In the genomic region with DNA sequence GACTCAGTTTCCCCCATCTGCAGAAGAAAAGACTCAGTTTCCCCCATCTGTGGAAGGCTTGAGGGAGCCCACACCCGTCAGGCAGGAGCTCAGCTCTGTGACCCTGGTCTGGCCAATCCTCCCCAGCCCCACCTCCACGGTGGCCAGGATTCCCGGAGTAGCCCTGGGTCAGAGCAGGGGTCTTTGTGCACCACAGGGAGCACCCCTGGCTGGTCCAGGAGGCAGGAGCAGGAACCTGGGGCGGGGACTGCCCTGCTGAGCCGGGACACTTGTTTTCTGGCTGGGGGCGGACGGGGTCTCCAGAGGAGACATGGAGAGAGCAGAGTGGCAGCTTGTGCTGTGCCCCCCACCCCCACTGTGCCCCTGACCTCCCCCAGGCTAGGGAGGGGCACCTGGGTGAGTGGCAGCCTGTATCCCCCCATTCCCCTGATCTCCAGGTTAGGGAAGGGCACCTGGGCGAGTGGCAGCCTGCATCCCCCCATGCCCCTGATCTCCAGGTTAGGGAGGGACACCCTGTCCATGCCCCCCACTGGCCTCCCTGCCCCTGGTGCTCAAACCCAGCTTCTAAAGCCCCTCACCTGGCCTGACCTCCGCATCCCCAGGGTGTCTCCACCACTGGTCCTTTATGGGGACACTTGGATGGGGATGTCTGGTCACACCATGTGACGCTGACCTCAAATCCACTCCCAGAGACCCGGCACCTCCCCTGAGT, we compare ENCODE assay signal across 16 cellular contexts. TPM values are rescaled to one million over a fixed set of nuclear protein-coding genes. Genes with fewer than 3 reads are reported as not detected.
DNase-seq lines count a peak whose midpoint lies in the region; ATAC-seq and TF ChIP-seq lines count a peak whose summit lies in the region.
"Had no signal": no experiment of that assay in that cellular context is flagged by ENCODE, and none has a peak within 500 bp of the region (broad histone marks: within the 10 kb centered on the region; RNA-seq: fewer than 3 reads in every experiment).

No MANE protein-coding gene starts in this region.

- H3K36me3 ChIP-seq in left ventricle myocardium inferior (no peaks in the 10 kb centered on the region), RWPE2 (ENCODE audit: low read depth) (no peaks in the 10 kb centered on the region)
- H3K36me3 ChIP-seq: neural progenitor cell, upper lobe of left lung had no signal

- H3K9me3 Mint-ChIP-seq in memory B cell (peaks cover 6% of the 10 kb centered on the region), MCF 10A (ENCODE audit: unreplicated experiment) (peaks cover 16% of the 10 kb centered on the region)

- intact Hi-C loops in left ventricle myocardium inferior (cut with micrococcal nuclease) = loop anchor here (10.0 kb wide), 1 partner anchor 69 kb away; no protein-coding TSS in a partner anchor
- intact Hi-C loops in Right ventricle myocardium inferior (cut with DNase I) = loop anchor here (1.0 to 5.0 kb wide), 2 partner anchors 38 to 64 kb away; no protein-coding TSS in a partner anchor
- intact Hi-C loops in MCF 10A (cut with micrococcal nuclease) = loop anchor here (1.0 kb wide), 2 partner anchors 36 to 63 kb away; no protein-coding TSS in a partner anchor

- POLR2A ChIA-PET in MCF 10A (lab: Yijun Ruan, JAX) = no interaction called here

- no TSS peak for BruUV-seq in MCF 10A (replicated peaks; lab: Mats Ljungman, UMichigan)

- H3K27ac Mint-ChIP-seq in memory B cell = peak overlapping the region; percentile 51
- H3K27ac Mint-ChIP-seq in MCF 10A (ENCODE audit: low read depth, unreplicated experiment) = no peak overlapping the region
- H3K27ac Mint-ChIP-seq: activated T-helper 2 cell treated with anti-CD3 and anti-CD28 coated beads, Interferon-gamma antibody, Interleukin-2, Interleukin-4, amounts not matched to agents 10 μg/mL and 5 μg/mL and 100 μg/mL, durations not matched to agents 14 hours and 24 hours and 36 hours; dendritic cell treated with granulocyte-macrophage colony-stimulating factor and Interleukin-4, amounts not matched to agents 40 ng/mL and 50 ng/mL, for 4 days; neural progenitor cell had no signal

- H3K27me3 ChIP-seq in left ventricle myocardium inferior (ENCODE audit: low read depth) = peaks cover 3% of the 10 kb centered on the region
- H3K27me3 ChIP-seq in RWPE2 (ENCODE audit: insufficient read depth, poor library complexity, severe bottlenecking) = no peaks in the 10 kb centered on the region
- H3K27me3 ChIP-seq: upper lobe of left lung had no signal

- peaks cover 7% of the 10 kb centered on the region for H3K4me1 ChIP-seq in left ventricle myocardium inferior
- H3K4me1 ChIP-seq in RWPE2 (ENCODE audit: insufficient read depth, poor library complexity, severe bottlenecking) = no peaks in the 10 kb centered on the region
- H3K4me1 ChIP-seq: neural progenitor cell had no signal

- H3K4me3 Mint-ChIP-seq in memory B cell = no peak overlapping the region
- no peak overlapping the region for H3K4me3 Mint-ChIP-seq in MCF 10A (ENCODE audit: unreplicated experiment)
- H3K4me3 Mint-ChIP-seq: dendritic cell treated with granulocyte-macrophage colony-stimulating factor and Interleukin-4, amounts not matched to agents 40 ng/mL and 50 ng/mL, for 4 days; neural progenitor cell had no signal

- H3K4me3 ChIP-seq in left ventricle myocardium inferior (no peak overlapping the region), RWPE2 (ENCODE audit: severe bottlenecking) (no peak overlapping the region)
- H3K4me3 ChIP-seq: neural progenitor cell, SK-N-MC, upper lobe of left lung had no signal

- H3K36me3 Mint-ChIP-seq in memory B cell (peaks cover 3% of the 10 kb centered on the region), MCF 10A (ENCODE audit: insufficient read depth, unreplicated experiment) (no peaks in the 10 kb centered on the region)
- H3K36me3 Mint-ChIP-seq: neural progenitor cell had no signal

- DNase-seq in left ventricle myocardium inferior = no peak
- no peak for DNase-seq in Right ventricle myocardium inferior (ENCODE audit: missing footprints)
- DNase-seq in RWPE2 (ENCODE audit: low spot score) = peak; percentile 57
- DNase-seq in memory B cell (ENCODE audit: low spot score in 2 of 2) = no peak
- no peak for DNase-seq in NCI-H1105 treated with DMSO at 0.1 percent for 48 hours (lab: John Stamatoyannopoulos, UW)
- DNase-seq in MCF 10A (ENCODE audit: unreplicated experiment) = no peak

- peaks cover 12% of the 10 kb centered on the region for H3K4me1 Mint-ChIP-seq in memory B cell
- H3K4me1 Mint-ChIP-seq in MCF 10A (ENCODE audit: insufficient read depth, unreplicated experiment) = peaks cover 14% of the 10 kb centered on the region

- CTCF ChIA-PET in MCF 10A (lab: Yijun Ruan, JAX) = interaction anchor here (0.6 to 3.0 kb wide), 9 partner anchors 11 to 228 kb away, joined by 3 to 15 read pairs (median 4); no protein-coding TSS in a partner anchor

- H3K9me3 ChIP-seq in left ventricle myocardium inferior (replicated peaks) = peaks cover 28% of the 10 kb centered on the region
- no peaks in the 10 kb centered on the region for H3K9me3 ChIP-seq in RWPE2 (ENCODE audit: severe bottlenecking)

- ATAC-seq in Right ventricle myocardium inferior = no peak
- no peak for ATAC-seq in RWPE2 (ENCODE audit: low read depth)
- ATAC-seq in memory B cell (ENCODE audit: low read depth) = no peak
- no peak for ATAC-seq in HG03439 (IDR thresholded peaks at IDR 0.05; ENCODE audit: unreplicated experiment)
- ATAC-seq in GM19397 (IDR thresholded peaks at IDR 0.05; ENCODE audit: unreplicated experiment) = no peak

- TF ChIP-seq CTCF in left ventricle myocardium inferior (IDR thresholded peaks at IDR 0.05; ENCODE audit: borderline replicate concordance) = peak; percentile 0
- peak; percentile 11 for TF ChIP-seq CTCF in RWPE2 (IDR thresholded peaks at IDR 0.05; ENCODE audit: poor library complexity, severe bottlenecking)
- TF ChIP-seq CTCF in MCF 10A (IDR thresholded peaks at IDR 0.05; ENCODE audit: unreplicated experiment) = no peak

- H3K27me3 Mint-ChIP-seq in memory B cell (peaks cover 13% of the 10 kb centered on the region), MCF 10A (ENCODE audit: insufficient read depth, unreplicated experiment) (peaks cover 14% of the 10 kb centered on the region)

- H3K27ac ChIP-seq in left ventricle myocardium inferior (replicated peaks) (no peak overlapping the region), RWPE2 (ENCODE audit: poor library complexity, severe bottlenecking) (no peak overlapping the region)
- H3K27ac ChIP-seq: neural progenitor cell, SK-N-MC, upper lobe of left lung had no signal

RNA-seq across cellular contexts. Expression of a gene that starts 18.8 kb away (rescaled TPM):
- not detected for total RNA-seq in left ventricle myocardium inferior
- total RNA-seq in Right ventricle myocardium inferior = not detected
- not detected in 2 replicates for total RNA-seq in MCF 10A (2022)
- total RNA-seq: activated T-helper 2 cell treated with anti-CD3 and anti-CD28 coated beads, Interferon-gamma antibody, Interleukin-2, Interleukin-4, amounts not matched to agents 10 μg/mL and 5 μg/mL and 100 μg/mL, durations not matched to agents 14 hours and 24 hours and 36 hours; astrocyte; esophagus mucosa; LHCN-M2 had no signal

RNA-seq across cellular contexts. Expression of a gene that starts 33.2 kb away (rescaled TPM):
- total RNA-seq in left ventricle myocardium inferior (57.1 TPM), Right ventricle myocardium inferior (56.9 TPM), MCF 10A (2022) (56.3 and 73.5 TPM in 2 replicates)
